In genomic region chr10:102644066-102644645, GRCh38 we compare ENCODE assay signal across 8 cellular contexts. TPM values are rescaled to one million over a fixed set of nuclear protein-coding genes. Genes with fewer than 3 reads are reported as not detected.
DNase-seq lines count a peak whose midpoint lies in the region; ATAC-seq, FAIRE-seq and TF ChIP-seq lines count a peak whose summit lies in the region.

TSS of gene TRIM8 (plus strand) at chr10:102644479. CDS start at chr10:102644618, 139 bp downstream.

- whole genome bisulfite sequencing in K562 (ENCODE audit: insufficient coverage, low coverage, missing lambda C conversion rate) = 0% methylated on average over 20 of the region's 80 CpGs
- WGBS in small intestine, 3 donors = 0 to 1% (median 0%) methylated on average over 23 to 80 of the region's 80 CpGs

- H3K36me3 Mint-ChIP-seq in CD14-positive monocyte (peaks cover 19 to 29% of the 10 kb centered on the region in 2 donors), HFFc6 (ENCODE audit: low read depth) (peaks cover 18% of the 10 kb centered on the region)

- no peaks in the 10 kb centered on the region for H3K27me3 ChIP-seq in K562 (ENCODE audit: control insufficient read depth in 2 of 2, insufficient read depth in 2 of 2, low read length in 2 of 2)
- no peaks in the 10 kb centered on the region for H3K27me3 ChIP-seq in iPS-15b (ENCODE audit: control insufficient read depth, insufficient read depth, low read length)
- H3K27me3 ChIP-seq in small intestine (ENCODE audit: control insufficient read depth in 2 of 2, insufficient read depth in 2 of 2, low read length in 2 of 2) = no peaks in the 10 kb centered on the region

- peaks cover 34% of the 10 kb centered on the region for H3K4me1 Mint-ChIP-seq in CD14-positive monocyte
- H3K4me1 Mint-ChIP-seq in HFFc6 (ENCODE audit: low read depth) = peaks cover 47% of the 10 kb centered on the region

- DNase-seq in CD14-positive monocyte (ENCODE audit: low spot score) = no peak
- no peak for DNase-seq in HFFc6
- DNase-seq in K562 (ENCODE audit: extremely low read depth in 1 of 4, low spot score in 3 of 4) = peak; percentile 39 to 62 (median 45)
- peak; percentile 88 for DNase-seq in small intestine
- no peak for DNase-seq in GM19239 (ENCODE audit: insufficient read length, low spot score)
- no peak for DNase-seq in GDM1 (lab: John Stamatoyannopoulos, UW)

- H3K4me1 ChIP-seq in K562 (replicated peaks in 1 of 2; ENCODE audit: control insufficient read depth in 2 of 2, insufficient read depth in 2 of 2, low read length in 2 of 2) (peaks cover 6 to 61% of the 10 kb centered on the region in 2 experiments; a peak in 4 of 5 replicates), iPS-15b (ENCODE audit: control insufficient read depth, insufficient read depth, low read length) (peaks cover 7% of the 10 kb centered on the region), small intestine (ENCODE audit: control insufficient read depth in 2 of 2, insufficient read depth in 1 of 2, low read depth in 1 of 2, low read length in 1 of 2) (peaks cover 1 to 12% of the 10 kb centered on the region in 2 donors)

- no peak for TF ChIP-seq POLR2A in K562 (conservative IDR thresholded peaks at IDR 0.05)

- H3K27me3 Mint-ChIP-seq in CD14-positive monocyte (ENCODE audit: low read depth in 3 of 3) (peaks cover 0 to 3% (median 0%) of the 10 kb centered on the region in 3 donors), HFFc6 (ENCODE audit: insufficient read depth) (peaks cover 3% of the 10 kb centered on the region)

- H4K20me1 ChIP-seq in K562 (replicated peaks; ENCODE audit: control insufficient read depth, insufficient read depth, low read length) = 0 out of 2 replicates have a peak, but pooled peaks cover 4% of the 10 kb centered on the region

- H3K4me2 ChIP-seq in K562 (ENCODE audit: insufficient read depth, low read length) = peak within 1 kb of the TSS; percentile 87

- peaks cover 63% of the 10 kb centered on the region for H3K79me2 ChIP-seq in K562 (ENCODE audit: control insufficient read depth, insufficient read depth, low read length)

- H3K9ac ChIP-seq in K562 (ENCODE audit: insufficient read depth in 1 of 2, low read depth in 2 of 2, low read length in 2 of 2) (peak within 1 kb of the TSS; percentile 80 to 98), iPS-15b (ENCODE audit: low read depth, low read length) (peak within 1 kb of the TSS; percentile 65)

- peaks cover 0 to 5% (median 2%) of the 10 kb centered on the region in 7 donors for H3K9me3 Mint-ChIP-seq in CD14-positive monocyte
- H3K9me3 Mint-ChIP-seq in HFFc6 = no peaks in the 10 kb centered on the region

- H2AFZ ChIP-seq in K562 (ENCODE audit: low read depth, low read length) = peak within 1 kb of the TSS; percentile 29

- no peak for TF ChIP-seq EP300 in K562 (IDR thresholded peaks at IDR 0.05; ENCODE audit: low read length)

- H3K4me3 ChIP-seq in K562 (peak within 1 kb of the TSS; percentile 78), iPS-15b (ENCODE audit: low read depth, low read length) (peak within 1 kb of the TSS; percentile 87), small intestine (ENCODE audit: low read depth in 1 of 2, low read length in 2 of 2) (peak within 1 kb of the TSS; percentile 92 to 95)

- POLR2A ChIA-PET in K562 (lab: Yijun Ruan, JAX) = interaction anchor here (0.6 to 6.2 kb wide), 9 partner anchors 9 to 70 kb away, joined by 3 to 60 read pairs (median 5); partner anchors contain the start of genes ARL3 and SFXN2

- H3K9me3 ChIP-seq in K562 (replicated peaks; ENCODE audit: control insufficient read depth, insufficient read depth, low read depth, low read length) = no peaks in the 10 kb centered on the region
- H3K9me3 ChIP-seq in iPS-15b (ENCODE audit: control insufficient read depth, insufficient read depth, low read length) = no peaks in the 10 kb centered on the region
- H3K9me3 ChIP-seq in small intestine (ENCODE audit: control insufficient read depth, low read depth) = no peaks in the 10 kb centered on the region

- H3K27ac ChIP-seq in K562 (ENCODE audit: extremely low read depth, low read depth, low read length) (peak within 1 kb of the TSS; percentile 89), small intestine (ENCODE audit: low read depth in 1 of 2, low read length in 1 of 2) (peak within 1 kb of the TSS; percentile 94 to 97)

- BruUV-seq in K562 (replicated peaks; lab: Mats Ljungman, UMichigan) = no TSS peak

- CTCF ChIA-PET in K562 (lab: Yijun Ruan, JAX; ENCODE audit: low intra/inter-chr PET ratio) = no interaction called here

- intact Hi-C loops in CD14-positive monocyte (cut with micrococcal nuclease) (no loop called here), K562 (cut with micrococcal nuclease) (loop anchor here (5.0 kb wide), 1 partner anchor 37 kb away; no protein-coding TSS in a partner anchor)
- intact Hi-C loops in T-helper 1 cell treated with Interleukin-12 subunit alpha and Interleukin-12 subunit beta and Interleukin-4 antibody, amounts not matched to agents 30 ng/mL and 1 ng/mL, for 36 hours (cut with micrococcal nuclease) = loop anchor here (2.0 to 10.0 kb wide), 4 partner anchors 209 to 1289 kb away; partner anchors contain the start of genes BORCS7, BTRC, CUEDC2 and OGA

- peaks cover 2% of the 10 kb centered on the region for H3K9me1 ChIP-seq in K562 (ENCODE audit: control insufficient read depth, insufficient read depth, low read length)

- H3K36me3 ChIP-seq in K562 (ENCODE audit: control insufficient read depth, insufficient read depth, low read length) (peaks cover 3% of the 10 kb centered on the region; the same call in 2 of the 3 replicates), iPS-15b (ENCODE audit: control insufficient read depth, insufficient read depth, low read length) (peaks cover 5% of the 10 kb centered on the region), small intestine (ENCODE audit: control insufficient read depth in 2 of 2, insufficient read depth in 2 of 2, low read length in 2 of 2) (no peaks in the 10 kb centered on the region)

- H3K4me3 Mint-ChIP-seq in CD14-positive monocyte (peak within 1 kb of the TSS; percentile 99), HFFc6 (peak within 1 kb of the TSS; percentile 90)

- in situ Hi-C loops in K562 (cut with MboI) = no loop called here

- FAIRE-seq in K562 (lab: Jason Lieb, UNC) (no peak), small intestine (lab: Jason Lieb, UNC) (no peak), GM19239 (lab: Jason Lieb, UNC) (no peak)

- TF ChIP-seq CTCF in CD14-positive monocyte (IDR thresholded peaks at IDR 0.05) (no peak), HFFc6 (IDR thresholded peaks at IDR 0.05) (no peak), K562 (IDR thresholded peaks at IDR 0.05 in 2 of 3, conservative IDR thresholded peaks at IDR 0.05 in 1 of 3; ENCODE audit: insufficient read depth in 2 of 3, low read depth in 1 of 3, low read length in 3 of 3) (no peak)

- H3K27ac Mint-ChIP-seq in CD14-positive monocyte (peak within 1 kb of the TSS; percentile 98 to 100 (median 99)), HFFc6 (peak within 1 kb of the TSS; percentile 97)

- no peak for TF ChIP-seq RAD21 in K562 (CRISPR knock-in tag; conservative IDR thresholded peaks at IDR 0.05 in 1 of 2, IDR thresholded peaks at IDR 0.05 in 1 of 2)

- peak; percentile 29 for ATAC-seq in K562

TF ChIP-seq in K562, 482 proteins besides CTCF, POLR2A, EP300 and RAD21 (continues in another document):
- no peak for TF ChIP-seq EWSR1 (IDR thresholded peaks at IDR 0.05; ENCODE audit: borderline replicate concordance, low read depth, partially characterized antibody)

RNA-seq across cellular contexts. Expression of gene TRIM8, which starts in this region (rescaled TPM):
- 10 to 100 TPM; 39.4 to 41.4 TPM for polyA plus RNA-seq in CD14-positive monocyte
- 100 to 1,000 TPM; 123 to 148 (median 135) TPM for total RNA-seq in HFFc6 (2021; fragmentation: NEBNext Ultra II Directional; extraction: Animal tissue kit (Norgen Biotek cat#: 25700))
- total RNA-seq in T-helper 1 cell treated with Interleukin-12 subunit alpha and Interleukin-12 subunit beta and Interleukin-4 antibody, amounts not matched to agents 30 ng/mL and 1 ng/mL, for 36 hours = 55.1 and 57.5 TPM in 2 replicates
- total RNA-seq in K562 (2011; cell fraction: chromatin; rRNA removed; ENCODE audit: low replicate concordance) = 16.6 and 38.8 TPM in 2 replicates
- total RNA-seq in K562 (2011; cell fraction: nucleolus; rRNA removed) = 21.6 and 25.2 TPM in 2 replicates
- total RNA-seq in K562 (2011; cell fraction: nucleoplasm; rRNA removed) = 17.2 and 24.7 TPM in 2 replicates
- 13.4 and 14.1 TPM in 2 replicates for total RNA-seq in K562 (2014; rRNA removed)
- 7.3 and 7.5 TPM in 2 replicates for total RNA-seq in K562 (2014; rRNA removed; fragmentation: Illumina TruSeq; extraction: Trizol)
- total RNA-seq in K562 (2015; rRNA removed; fragmentation: Illumina TruSeq; extraction: Trizol) = 8.9 and 9.7 TPM in 2 replicates
- 26.0 and 27.2 TPM in 2 replicates for total RNA-seq in K562 (2021)
- 9.1 and 11.2 TPM in 2 replicates for polyA plus RNA-seq in K562 (2011; rRNA removed)
- polyA plus RNA-seq in K562 (2011; cell fraction: cytosol; rRNA removed) = 6.0 and 15.5 TPM in 2 replicates
- 13.8 and 26.7 TPM in 2 replicates for polyA plus RNA-seq in K562 (2011; cell fraction: nucleus; rRNA removed)
- 23.8 and 28.1 TPM in 2 replicates for polyA plus RNA-seq in K562 (2012)
- 11.3 and 21.4 TPM in 2 replicates for polyA plus RNA-seq in K562 (2014; fragmentation: Illumina TruSeq; extraction: Trizol)
- 1 to 10 TPM; 1.7 to 3.2 TPM for polyA plus RNA-seq in K562 (2014; fragmentation: Nextera tagmentation; extraction: Ambion mirVana)
- 12.6 and 20.4 TPM in 2 replicates for polyA plus RNA-seq in K562 (2014; rRNA removed)
- polyA minus RNA-seq in K562 (2011; rRNA and poly(A)+ RNA removed) = 5.7 and 5.9 TPM in 2 replicates
- polyA minus RNA-seq in K562 (2011; cell fraction: cytosol; rRNA and poly(A)+ RNA removed) = 9.7 and 9.8 TPM in 2 replicates
- 9.2 and 11.4 TPM in 2 replicates for polyA minus RNA-seq in K562 (2011; cell fraction: nucleus; rRNA and poly(A)+ RNA removed)
- 10 to 100 TPM; 38.1 to 65.1 (median 39.8) TPM for polyA plus RNA-seq in small intestine

Comparison
In these comparisons a context has a peak if more than half of its experiments do, and no peak if none do; other contexts are left out.
1. DNase-seq: peak in K562 (4 of 4) and small intestine (single experiment); none in CD14-positive monocyte (single experiment), HFFc6 (single experiment), GM19239 (single experiment) and GDM1 (single experiment).
2. intact Hi-C loops: an anchor here in T-helper 1 cell treated with Interleukin-12 subunit alpha and Interleukin-12 subunit beta and Interleukin-4 antibody, amounts not matched to agents 30 ng/mL and 1 ng/mL, for 36 hours (2.0 to 10.0 kb wide) and K562 (5.0 kb wide); none called in CD14-positive monocyte.
3. Peak in every context shown above with its lines, with median percentiles within 50 percentile points of each other: H3K4me3 ChIP-seq.